18 cellular contexts compared by ENCODE assay signal in genomic region chr17:1469231-1469852, GRCh38. TPM values are rescaled to one million over a fixed set of nuclear protein-coding genes. Genes with fewer than 3 reads are reported as not detected.
DNase-seq lines count a peak whose midpoint lies in the region; ATAC-seq and TF ChIP-seq lines count a peak whose summit lies in the region.
"Had no signal": no experiment of that assay in that cellular context is flagged by ENCODE, and none has a peak within 500 bp of the region (broad histone marks: within the 10 kb centered on the region; RNA-seq: fewer than 3 reads in every experiment).

No MANE protein-coding gene starts in this region.

- intact Hi-C loops in heart left ventricle (cut with DNase I), result loop anchor here in 1 of 10 donors (5.0 kb wide), 1 partner anchor 102 kb away; no protein-coding TSS in a partner anchor
- intact Hi-C loops in psoas muscle (cut with DNase I), result no loop called here
- intact Hi-C loops in testis (cut with DNase I; ENCODE audit: low total_unique reads), result no loop called here

- no peak overlapping the region for H3K27ac ChIP-seq in heart left ventricle
- H3K27ac ChIP-seq in psoas muscle, result peak overlapping the region; percentile 56
- no peak overlapping the region for H3K27ac ChIP-seq in testis

- H3K36me3 ChIP-seq in heart left ventricle (peaks cover 0 to 98% (median 93%) of the 10 kb centered on the region in 9 donors), psoas muscle (ENCODE audit: insufficient read depth in 1 of 2, low read depth in 1 of 2) (peaks cover 0 to 90% of the 10 kb centered on the region in 2 donors), testis (ENCODE audit: low read depth, missing control alignments) (no peaks in the 10 kb centered on the region)

- TF ChIP-seq POLR2A in heart left ventricle (IDR thresholded peaks at IDR 0.05) (no peak), testis (IDR thresholded peaks at IDR 0.05) (no peak)

- WGBS in heart left ventricle, 4 donors, result 59 to 73% (median 69%) methylated on average over 27 to 28 of the region's 28 CpGs
- 79 to 86% (median 81%) methylated on average over 28 of the region's 28 CpGs for WGBS in psoas muscle, 3 donors
- WGBS in testis, 2 donors, result 66 to 69% methylated on average over 27 to 28 of the region's 28 CpGs

- TF ChIP-seq CTCF in heart left ventricle (IDR thresholded peaks at IDR 0.05) (no peak), psoas muscle (IDR thresholded peaks at IDR 0.05) (no peak), testis (IDR thresholded peaks at IDR 0.05) (no peak)

- peaks cover 0 to 7% (median 0%) of the 10 kb centered on the region in 12 donors for H3K4me1 ChIP-seq in heart left ventricle
- H3K4me1 ChIP-seq in psoas muscle, result peaks cover 9% of the 10 kb centered on the region
- no peaks in the 10 kb centered on the region for H3K4me1 ChIP-seq in testis
- H3K4me1 ChIP-seq: adrenal gland had no signal

- DNase-seq in NCI-H345 (lab: John Stamatoyannopoulos, UW), result peak; percentile 20
- no peak for DNase-seq in NCI-H345 treated with DMSO at 0.1 percent for 48 hours (lab: John Stamatoyannopoulos, UW; ENCODE audit: unreplicated experiment)
- DNase-seq in NCI-H82 treated with DMSO at 0.1 percent for 48 hours (lab: John Stamatoyannopoulos, UW; ENCODE audit: unreplicated experiment), result peak; percentile 13
- no peak for DNase-seq in heart left ventricle
- no peak for DNase-seq in psoas muscle
- no peak for DNase-seq in testis
- no peak for DNase-seq in NOMO-1 treated with dmso at 0.1 percent for 144 hours (lab: John Stamatoyannopoulos, UW; ENCODE audit: unreplicated experiment)
- no peak for DNase-seq in GM03348 (ENCODE audit: low spot score)
- DNase-seq: CD4-positive, alpha-beta T cell; NCI-H1092 treated with DMSO at 0.1 percent for 48 hours; retina; SHP77; stimulated activated naive CD8-positive, alpha-beta T cell treated with anti-CD3 and anti-CD28 coated beads, Interleukin-15, amount 100 ng/mL, for 72 hours; T-helper 2 cell had no signal

- H3K9me3 ChIP-seq in heart left ventricle (no peaks in the 10 kb centered on the region), psoas muscle (no peaks in the 10 kb centered on the region), testis (no peaks in the 10 kb centered on the region)
- H3K9me3 ChIP-seq: adrenal gland had no signal

- ATAC-seq in heart left ventricle (peak; percentile 34 to 65 (median 46)), psoas muscle (no peak)
- ATAC-seq: activated CD4-positive, CD25-positive, alpha-beta regulatory T cell treated with anti-CD3 and anti-CD28 coated beads, Interleukin-2, amount 50 U/mL, for 24 hours; natural killer cell treated with Interleukin-12 subunit alpha and Interleukin-12 subunit beta and Interleukin-15 and Interleukin-18, amount 100 ng/mL, for 72 hours; stimulated activated naive CD8-positive, alpha-beta T cell treated with anti-CD3 and anti-CD28 coated beads, Interleukin-15, amount 100 ng/mL, for 72 hours had no signal

- H3K4me3 ChIP-seq in heart left ventricle (no peak overlapping the region), psoas muscle (no peak overlapping the region), testis (no peak overlapping the region)
- H3K4me3 ChIP-seq: adrenal gland, lung had no signal

- no peaks in the 10 kb centered on the region for H3K27me3 ChIP-seq in heart left ventricle
- H3K27me3 ChIP-seq in psoas muscle (ENCODE audit: insufficient read depth in 3 of 3, low read length in 2 of 3), result no peaks in the 10 kb centered on the region
- no peaks in the 10 kb centered on the region for H3K27me3 ChIP-seq in testis
- H3K27me3 ChIP-seq: adrenal gland had no signal

RNA-seq across cellular contexts. Expression of gene CRK, which starts 13.3 kb away (rescaled TPM):
- total RNA-seq in heart left ventricle, result 10 to 100 TPM; 28.8 to 47.0 (median 42.2) TPM
- 10 to 100 TPM; 17.0 to 49.0 TPM for polyA plus RNA-seq in heart left ventricle
- total RNA-seq in psoas muscle, result 10 to 100 TPM; 26.4 to 60.4 (median 33.1) TPM
- polyA plus RNA-seq in psoas muscle, result 10 to 100 TPM; 29.7 to 48.0 (median 40.4) TPM
- total RNA-seq in testis, result 10 to 100 TPM; 68.4 to 79.1 TPM
- polyA plus RNA-seq in testis (ENCODE audit: insufficient read depth, low read depth, low replicate concordance), result 45.7 TPM

RNA-seq across cellular contexts. Expression of gene MYO1C, which starts 23.1 kb away (rescaled TPM):
- total RNA-seq in heart left ventricle, result 100 to 1,000 TPM; 127 to 259 (median 174) TPM
- 100 to 1,000 TPM in 1 of 2 donors, 10 to 100 TPM in 1; 89.6 to 188 TPM for polyA plus RNA-seq in heart left ventricle
- 10 to 100 TPM; 68.1 to 82.7 (median 73.2) TPM for total RNA-seq in psoas muscle
- polyA plus RNA-seq in psoas muscle, result 10 to 100 TPM; 24.0 to 32.7 (median 28.4) TPM
- 10 to 100 TPM; 45.0 to 68.3 TPM for total RNA-seq in testis
- 49.2 TPM for polyA plus RNA-seq in testis (ENCODE audit: insufficient read depth, low read depth, low replicate concordance)

RNA-seq across cellular contexts. Expression of gene INPP5K, which starts 47.1 kb away (rescaled TPM):
- 100 to 1,000 TPM in 1 of 9 donors, 10 to 100 TPM in 8; 28.4 to 128 (median 33.4) TPM for total RNA-seq in heart left ventricle
- polyA plus RNA-seq in heart left ventricle, result 10 to 100 TPM; 21.9 to 68.4 TPM
- 10 to 100 TPM; 35.7 to 41.8 (median 40.1) TPM for total RNA-seq in psoas muscle
- polyA plus RNA-seq in psoas muscle, result 10 to 100 TPM; 25.6 to 45.4 (median 30.9) TPM
- 10 to 100 TPM; 83.4 to 87.8 TPM for total RNA-seq in testis
- 81.2 TPM for polyA plus RNA-seq in testis (ENCODE audit: insufficient read depth, low read depth, low replicate concordance)

Comparison
In these comparisons a context has a peak if more than half of its experiments do, and no peak if none do; other contexts are left out.
1. DNase-seq: peak in NCI-H345 (single experiment) and NCI-H82 treated with DMSO at 0.1 percent for 48 hours (single experiment); none in NCI-H345 treated with DMSO at 0.1 percent for 48 hours (single experiment), heart left ventricle (0 of 5), psoas muscle (0 of 2), testis (single experiment), NOMO-1 treated with dmso at 0.1 percent for 144 hours (single experiment) and GM03348 (single experiment).
2. ATAC-seq: peak in heart left ventricle (4 of 4); none in psoas muscle (0 of 4).